In the genomic region with DNA sequence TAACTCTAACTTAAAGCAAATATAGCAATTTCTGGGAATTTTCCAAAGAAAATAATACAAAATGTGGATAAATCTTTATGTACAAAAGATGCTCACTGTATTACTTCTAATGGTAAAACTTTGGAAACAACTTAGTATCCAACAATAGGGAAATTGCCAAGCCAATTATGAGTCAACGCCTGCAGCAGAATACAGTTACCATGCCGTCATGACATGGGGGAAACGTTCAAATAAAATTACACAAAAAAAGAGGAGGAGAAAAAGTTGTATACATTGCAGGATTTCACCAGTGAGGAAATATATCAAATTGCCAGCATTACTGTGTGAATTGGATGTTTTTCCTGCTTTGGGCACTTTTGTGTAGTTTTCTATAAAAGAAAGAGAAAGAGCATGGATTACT, we compare ENCODE assay signal across 1 cellular context.
TF ChIP-seq lines count a peak whose summit lies in the region.

No MANE protein-coding gene starts in this region.

TF ChIP-seq in IMR-90, 13 proteins besides CTCF, POLR2A, EP300 and RAD21 (continued from another document):
- TF ChIP-seq, protein P1, sequence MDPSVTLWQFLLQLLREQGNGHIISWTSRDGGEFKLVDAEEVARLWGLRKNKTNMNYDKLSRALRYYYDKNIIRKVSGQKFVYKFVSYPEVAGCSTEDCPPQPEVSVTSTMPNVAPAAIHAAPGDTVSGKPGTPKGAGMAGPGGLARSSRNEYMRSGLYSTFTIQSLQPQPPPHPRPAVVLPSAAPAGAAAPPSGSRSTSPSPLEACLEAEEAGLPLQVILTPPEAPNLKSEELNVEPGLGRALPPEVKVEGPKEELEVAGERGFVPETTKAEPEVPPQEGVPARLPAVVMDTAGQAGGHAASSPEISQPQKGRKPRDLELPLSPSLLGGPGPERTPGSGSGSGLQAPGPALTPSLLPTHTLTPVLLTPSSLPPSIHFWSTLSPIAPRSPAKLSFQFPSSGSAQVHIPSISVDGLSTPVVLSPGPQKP (IDR thresholded peaks at IDR 0.05; ENCODE audit: borderline replicate concordance, low read depth, low read length) = no peak
